In genomic region chr14:68811161-68811560, GRCh38 we compare ENCODE assay signal across 23 cellular contexts. TPM values are rescaled to one million over a fixed set of nuclear protein-coding genes. Genes with fewer than 3 reads are reported as not detected.
DNase-seq lines count a peak whose midpoint lies in the region; FAIRE-seq and TF ChIP-seq lines count a peak whose summit lies in the region.
"Had no signal": no experiment of that assay in that cellular context is flagged by ENCODE, and none has a peak within 500 bp of the region (broad histone marks: within the 10 kb centered on the region; RNA-seq: fewer than 3 reads in every experiment).

No MANE protein-coding gene starts in this region.

- H3K79me2 ChIP-seq in OCI-LY7 (ENCODE audit: insufficient read depth, low read depth, low read length), result peaks cover 10% of the 10 kb centered on the region; the same call in 1 of the 2 replicates

- no peak overlapping the region for H3K4me3 Mint-ChIP-seq in activated naive CD4-positive, alpha-beta T cell treated with anti-CD3 and anti-CD28 coated beads, Interleukin-2, amount 50 U/mL, for 24 hours
- no peak overlapping the region for H3K4me3 Mint-ChIP-seq in activated naive CD4-positive, alpha-beta T cell treated with anti-CD3 and anti-CD28 coated beads, Interleukin-2, amount 10 ng/mL, durations not matched to agents 7 days and 5 days
- H3K4me3 Mint-ChIP-seq in type B pancreatic cell, result peak overlapping the region; percentile 11

- H2BK120ac ChIP-seq in mesenchymal stem cell (ENCODE audit: low read depth, low read length), result no peak overlapping the region

- no peak overlapping the region for H2BK5ac ChIP-seq in mesenchymal stem cell (ENCODE audit: low read depth, low read length, poor library complexity, severe bottlenecking)

- H3K9me3 Mint-ChIP-seq in activated naive CD4-positive, alpha-beta T cell treated with anti-CD3 and anti-CD28 coated beads, Interleukin-2, amount 50 U/mL, for 24 hours, result no peaks in the 10 kb centered on the region
- H3K9me3 Mint-ChIP-seq in activated naive CD4-positive, alpha-beta T cell treated with anti-CD3 and anti-CD28 coated beads, Interleukin-2, amount 10 ng/mL, durations not matched to agents 7 days and 5 days, result no peaks in the 10 kb centered on the region
- H3K9me3 Mint-ChIP-seq in type B pancreatic cell, result no peaks in the 10 kb centered on the region
- H3K9me3 Mint-ChIP-seq: activated T-helper 2 cell treated with anti-CD3 and anti-CD28 coated beads, Interferon-gamma antibody, Interleukin-2, Interleukin-4, amounts not matched to agents 10 μg/mL and 5 μg/mL and 100 μg/mL, durations not matched to agents 14 hours and 24 hours and 36 hours had no signal

- H3K4me1 Mint-ChIP-seq in activated naive CD4-positive, alpha-beta T cell treated with anti-CD3 and anti-CD28 coated beads, Interleukin-2, amount 50 U/mL, for 24 hours, result peaks cover 85% of the 10 kb centered on the region
- peaks cover 51% of the 10 kb centered on the region for H3K4me1 Mint-ChIP-seq in activated naive CD4-positive, alpha-beta T cell treated with anti-CD3 and anti-CD28 coated beads, Interleukin-2, amount 10 ng/mL, durations not matched to agents 7 days and 5 days
- peaks cover 40% of the 10 kb centered on the region for H3K4me1 Mint-ChIP-seq in type B pancreatic cell (ENCODE audit: unreplicated experiment)

- H3K79me1 ChIP-seq in mesenchymal stem cell (replicated peaks; ENCODE audit: low read length, poor library complexity, severe bottlenecking), result peaks cover 25% of the 10 kb centered on the region

- H2BK15ac ChIP-seq in mesenchymal stem cell (ENCODE audit: low read depth, poor library complexity, severe bottlenecking), result no peak overlapping the region

- CTCF ChIA-PET in activated naive CD4-positive, alpha-beta T cell treated with anti-CD3 and anti-CD28 coated beads, Interleukin-2, amount 10 ng/mL, durations not matched to agents 7 days and 5 days (lab: Charles Lee), result interaction anchor here (1.1 to 11.5 kb wide), 2 partner anchors 14 to 22 kb away, joined by 3 to 88 read pairs; no protein-coding TSS in a partner anchor
- CTCF ChIA-PET in OCI-LY7 (lab: Charles Lee; ENCODE audit: unreplicated experiment), result no interaction called here

- H2AK5ac ChIP-seq in mesenchymal stem cell (ENCODE audit: low read length, severe bottlenecking), result peak overlapping the region; percentile 36

- peak overlapping the region; percentile 33 to 39 for H3K4ac ChIP-seq in mesenchymal stem cell (ENCODE audit: low read depth in 1 of 2, low read length in 2 of 2)

- H3K4me2 ChIP-seq in mesenchymal stem cell (ENCODE audit: low read length, poor library complexity, severe bottlenecking) (no peak overlapping the region), OCI-LY7 (ENCODE audit: low read length) (no peak overlapping the region)
- H3K4me2 ChIP-seq: KMS-11 had no signal

- H4K8ac ChIP-seq in mesenchymal stem cell (ENCODE audit: low read length), result peak overlapping the region; percentile 32

- H3K9me3 ChIP-seq in mesenchymal stem cell (ENCODE audit: control insufficient read depth, low read length) (no peaks in the 10 kb centered on the region), OCI-LY7 (ENCODE audit: low read length) (no peaks in the 10 kb centered on the region)
- H3K9me3 ChIP-seq: tibial nerve had no signal

- TF ChIP-seq CTCF in type B pancreatic cell (conservative IDR thresholded peaks at IDR 0.05) (no peak), OCI-LY7 (conservative IDR thresholded peaks at IDR 0.05; ENCODE audit: low read length) (no peak)

- no peak overlapping the region for H2AFZ ChIP-seq in mesenchymal stem cell (ENCODE audit: low read depth, low read length)
- no peak overlapping the region for H2AFZ ChIP-seq in OCI-LY7 (ENCODE audit: low read length)

- peak; percentile 48 for FAIRE-seq in HTR-8/SVneo (lab: Jason Lieb, UNC)
- FAIRE-seq: keratinocyte, small intestine had no signal

- H3K36me3 Mint-ChIP-seq in activated naive CD4-positive, alpha-beta T cell treated with anti-CD3 and anti-CD28 coated beads, Interleukin-2, amount 50 U/mL, for 24 hours, result peaks cover 3% of the 10 kb centered on the region
- no peaks in the 10 kb centered on the region for H3K36me3 Mint-ChIP-seq in activated naive CD4-positive, alpha-beta T cell treated with anti-CD3 and anti-CD28 coated beads, Interleukin-2, amount 10 ng/mL, durations not matched to agents 7 days and 5 days
- H3K36me3 Mint-ChIP-seq in type B pancreatic cell, result no peaks in the 10 kb centered on the region

- H3K27ac ChIP-seq in mesenchymal stem cell (ENCODE audit: low read length, poor library complexity, severe bottlenecking) (no peak overlapping the region), OCI-LY7 (ENCODE audit: low read depth, low read length, poor library complexity, severe bottlenecking) (no peak overlapping the region)
- H3K27ac ChIP-seq: foreskin keratinocyte, KMS-11 had no signal

- WGBS in mesenchymal stem cell, result 98% methylated on average over 9 of the region's 9 CpGs

- H3K4me3 ChIP-seq in mesenchymal stem cell (ENCODE audit: insufficient read depth in 1 of 2, low read depth in 1 of 2, low read length in 2 of 2), result no peak overlapping the region
- H3K4me3 ChIP-seq in OCI-LY7 (ENCODE audit: low read depth, low read length, poor library complexity, severe bottlenecking), result no peak overlapping the region
- H3K4me3 ChIP-seq: lung, tibial nerve had no signal

- H4K20me1 ChIP-seq in OCI-LY7 (ENCODE audit: insufficient read depth, low read length), result no peaks in the 10 kb centered on the region

- intact Hi-C loops in OCI-LY7 (cut with micrococcal nuclease; ENCODE audit: unreplicated experiment), result no loop called here

- H3K36me3 ChIP-seq in mesenchymal stem cell (ENCODE audit: control insufficient read depth in 1 of 2, insufficient read depth in 2 of 2, low read depth in 1 of 2, low read length in 2 of 2), result no peaks in the 10 kb centered on the region
- no peaks in the 10 kb centered on the region for H3K36me3 ChIP-seq in OCI-LY7 (ENCODE audit: insufficient read depth, low read length)
- H3K36me3 ChIP-seq: tibial nerve had no signal

- H3K23ac ChIP-seq in mesenchymal stem cell (ENCODE audit: low read length in 2 of 2), result no peak overlapping the region

- no peak overlapping the region for H4K91ac ChIP-seq in mesenchymal stem cell (ENCODE audit: low read length)

- H3K4me1 ChIP-seq in mesenchymal stem cell (ENCODE audit: control insufficient read depth, insufficient read depth, low read depth, low read length) (peaks cover 48% of the 10 kb centered on the region), OCI-LY7 (ENCODE audit: insufficient read depth, low read length, poor library complexity, severe bottlenecking) (peaks cover 63% of the 10 kb centered on the region)

- peak overlapping the region; percentile 23 to 54 for H3K18ac ChIP-seq in mesenchymal stem cell (ENCODE audit: low read depth in 1 of 2, low read length in 2 of 2)

- H3K27me3 Mint-ChIP-seq in activated naive CD4-positive, alpha-beta T cell treated with anti-CD3 and anti-CD28 coated beads, Interleukin-2, amount 50 U/mL, for 24 hours, result no peaks in the 10 kb centered on the region
- H3K27me3 Mint-ChIP-seq in activated naive CD4-positive, alpha-beta T cell treated with anti-CD3 and anti-CD28 coated beads, Interleukin-2, amount 10 ng/mL, durations not matched to agents 7 days and 5 days, result peaks cover 12% of the 10 kb centered on the region
- H3K27me3 Mint-ChIP-seq in type B pancreatic cell, result no peaks in the 10 kb centered on the region

- peak overlapping the region; percentile 68 for H3K27ac Mint-ChIP-seq in activated naive CD4-positive, alpha-beta T cell treated with anti-CD3 and anti-CD28 coated beads, Interleukin-2, amount 50 U/mL, for 24 hours
- no peak overlapping the region for H3K27ac Mint-ChIP-seq in activated naive CD4-positive, alpha-beta T cell treated with anti-CD3 and anti-CD28 coated beads, Interleukin-2, amount 10 ng/mL, durations not matched to agents 7 days and 5 days
- no peak overlapping the region for H3K27ac Mint-ChIP-seq in type B pancreatic cell
- H3K27ac Mint-ChIP-seq: activated T-helper 2 cell treated with anti-CD3 and anti-CD28 coated beads, Interferon-gamma antibody, Interleukin-2, Interleukin-4, amounts not matched to agents 10 μg/mL and 5 μg/mL and 100 μg/mL, durations not matched to agents 14 hours and 24 hours and 36 hours had no signal

- BruUV-seq in OCI-LY7 (replicated peaks; lab: Mats Ljungman, UMichigan), result no TSS peak

- no peaks in the 10 kb centered on the region for H3K9me2 ChIP-seq in OCI-LY7 (ENCODE audit: insufficient read depth, low read length)

- H3K9ac ChIP-seq in mesenchymal stem cell (ENCODE audit: low read length), result peak overlapping the region; percentile 16
- H3K9ac ChIP-seq: KMS-11 had no signal

- no peak for DNase-seq in activated naive CD4-positive, alpha-beta T cell treated with anti-CD3 and anti-CD28 coated beads, Interleukin-2, amount 10 ng/mL, durations not matched to agents 7 days and 5 days
- DNase-seq in HTR-8/SVneo (ENCODE audit: insufficient read length, low spot score) (no peak), mesenchymal stem cell (no peak), type B pancreatic cell (ENCODE audit: extremely low spot score, unreplicated experiment) (peak; percentile 61), RKO (ENCODE audit: low spot score) (no peak), OCI-LY7 (ENCODE audit: low spot score) (no peak), SIG-M5 (lab: John Stamatoyannopoulos, UW) (no peak)
- DNase-seq: activated CD4-positive, alpha-beta T cell treated with anti-CD3 and anti-CD28 coated beads for 48 hours; effector CD8-positive, alpha-beta T cell; foreskin keratinocyte; NCI-H187; NCI-H226; NCI-H748 treated with DMSO at 0.1 percent for 48 hours; occipital lobe; Right ventricle myocardium superior; small intestine; stimulated activated naive CD8-positive, alpha-beta T cell treated with anti-CD3 and anti-CD28 coated beads, Interleukin-15, Interleukin-2, amounts not matched to agents 100 U/mL and 50 U/mL, for 24 hours had no signal

- POLR2A ChIA-PET in OCI-LY7 (lab: Charles Lee), result interaction anchor here (0.6 kb wide), 1 partner anchor 18 kb away, joined by 4 read pairs; the partner anchor contains the start of gene ZFP36L1

- H2BK12ac ChIP-seq in mesenchymal stem cell (ENCODE audit: low read length in 2 of 2), result peak overlapping the region; percentile 80 to 98

- H3K27me3 ChIP-seq in mesenchymal stem cell (ENCODE audit: control insufficient read depth in 1 of 2, insufficient read depth in 1 of 2, low read length in 2 of 2), result no peaks in the 10 kb centered on the region
- H3K27me3 ChIP-seq: foreskin keratinocyte, tibial nerve had no signal

- H3K14ac ChIP-seq in mesenchymal stem cell (ENCODE audit: low read length in 2 of 2), result peak overlapping the region in 1 of 2 experiments; percentile 51

RNA-seq across cellular contexts. Expression of gene ZFP36L1, which starts 18.3 kb away (rescaled TPM):
- 407 TPM for polyA plus RNA-seq in mesenchymal stem cell (2013, experiment 1 of 2)
- 408 TPM for polyA plus RNA-seq in mesenchymal stem cell (2013, experiment 2 of 2)
- total RNA-seq in type B pancreatic cell (ENCODE audit: low replicate concordance), result 457 and 564 TPM in 2 replicates
- 24.2 and 25.6 TPM in 2 replicates for total RNA-seq in OCI-LY7 (2014; rRNA removed; shearing (Covaris generic))
- total RNA-seq in OCI-LY7 (2022), result 51.4 and 57.0 TPM in 2 replicates
